Comparison of ENCODE assay signal across 8 cellular contexts in genomic region chr4:69617083-69617694, GRCh38. TPM values are rescaled to one million over a fixed set of nuclear protein-coding genes. Genes with fewer than 3 reads are reported as not detected.
DNase-seq lines count a peak whose midpoint lies in the region; ATAC-seq and TF ChIP-seq lines count a peak whose summit lies in the region.

No MANE protein-coding gene starts in this region.

- H3K27me3 ChIP-seq in neuronal stem cell (ENCODE audit: control insufficient read depth in 3 of 3, insufficient read depth in 3 of 3, low read depth in 1 of 3, low read length in 3 of 3): no peaks in the 10 kb centered on the region
- no peaks in the 10 kb centered on the region for H3K27me3 ChIP-seq in tibial artery

- no peak overlapping the region for H3K18ac ChIP-seq in neuronal stem cell (ENCODE audit: low read length)

- H3K23ac ChIP-seq in neuronal stem cell (ENCODE audit: low read depth, low read length, poor library complexity): no peak overlapping the region

- H2BK5ac ChIP-seq in neuronal stem cell (ENCODE audit: low read length): no peak overlapping the region

- TF ChIP-seq CTCF in GM12865 (IDR thresholded peaks at IDR 0.05; ENCODE audit: insufficient read depth, low read depth, low read length, missing control alignments) (peak; percentile 23), cardiac fibroblast (IDR thresholded peaks at IDR 0.05; ENCODE audit: low read depth, low read length) (peak; percentile 31), tibial artery (IDR thresholded peaks at IDR 0.05) (no peak)

- H3K4me2 ChIP-seq in neuronal stem cell (ENCODE audit: insufficient read depth, low read length, poor library complexity, severe bottlenecking): no peak overlapping the region

- no peaks in the 10 kb centered on the region for H3K4me1 ChIP-seq in neuronal stem cell (ENCODE audit: control insufficient read depth in 2 of 2, insufficient read depth in 1 of 2, low read depth in 1 of 2, low read length in 2 of 2)
- H3K4me1 ChIP-seq in tibial artery: no peaks in the 10 kb centered on the region

- no peaks in the 10 kb centered on the region for H3K79me1 ChIP-seq in neuronal stem cell (ENCODE audit: low read depth, low read length)

- no peak overlapping the region for H3K14ac ChIP-seq in neuronal stem cell (ENCODE audit: low read length)

- no peak overlapping the region for H4K91ac ChIP-seq in neuronal stem cell (ENCODE audit: low read depth, low read length, poor library complexity)

- ATAC-seq in HG02852 (IDR thresholded peaks at IDR 0.05; ENCODE audit: unreplicated experiment) (no peak), GM21423 (IDR thresholded peaks at IDR 0.05; ENCODE audit: unreplicated experiment) (no peak)

- H3K27ac ChIP-seq in neuronal stem cell (replicated peaks; ENCODE audit: low read length) (no peak overlapping the region), tibial artery (no peak overlapping the region)

- H3K36me3 ChIP-seq in neuronal stem cell (replicated peaks in 1 of 2; ENCODE audit: control insufficient read depth in 2 of 2, insufficient read depth in 2 of 2, low read length in 2 of 2): no peaks in the 10 kb centered on the region
- no peaks in the 10 kb centered on the region for H3K36me3 ChIP-seq in tibial artery

- H4K8ac ChIP-seq in neuronal stem cell (ENCODE audit: low read depth, low read length): no peak overlapping the region

- peak; percentile 40 for DNase-seq in GM12865 (ENCODE audit: low read depth)
- DNase-seq in NAMALWA (ENCODE audit: low spot score): peak; percentile 64
- DNase-seq in cardiac fibroblast (ENCODE audit: low read depth in 2 of 2): peak; percentile 40 to 54
- peak; percentile 45 for DNase-seq in neuronal stem cell (ENCODE audit: low spot score)
- DNase-seq in tibial artery: no peak
- DNase-seq in AG20443 (ENCODE audit: low spot score): no peak

- no peak overlapping the region for H2BK120ac ChIP-seq in neuronal stem cell (ENCODE audit: low read depth, low read length)

- no peak overlapping the region for H3K4ac ChIP-seq in neuronal stem cell (ENCODE audit: low read length)

- H3K9me3 ChIP-seq in neuronal stem cell (replicated peaks in 1 of 2; ENCODE audit: control insufficient read depth in 2 of 2, insufficient read depth in 1 of 2, low read depth in 1 of 2, low read length in 2 of 2): no peaks in the 10 kb centered on the region
- no peaks in the 10 kb centered on the region for H3K9me3 ChIP-seq in tibial artery

- no peak overlapping the region for H2BK12ac ChIP-seq in neuronal stem cell (ENCODE audit: low read length)

- no peak overlapping the region for H2AFZ ChIP-seq in neuronal stem cell (ENCODE audit: low read length)

- H3K4me3 ChIP-seq in GM12865 (ENCODE audit: low read depth, low read length) (no peak overlapping the region), cardiac fibroblast (replicated peaks in 1 of 2; ENCODE audit: low read depth in 2 of 2, low read length in 2 of 2) (no peak overlapping the region), neuronal stem cell (ENCODE audit: low read length in 2 of 2) (no peak overlapping the region), tibial artery (no peak overlapping the region)

- H3K9ac ChIP-seq in neuronal stem cell (ENCODE audit: low read depth, low read length, poor library complexity): no peak overlapping the region

- H2AK5ac ChIP-seq in neuronal stem cell (ENCODE audit: low read depth, low read length): no peak overlapping the region

- intact Hi-C loops in tibial artery (cut with DNase I; ENCODE audit: low total_unique reads): no loop called here

- no peak overlapping the region for H2BK15ac ChIP-seq in neuronal stem cell (ENCODE audit: low read length)

- WGBS in neuronal stem cell (ENCODE audit: extremely low coverage in 2 of 2, insufficient read length in 2 of 2, insufficient replicate concordance in 1 of 2), 2 donors: no CpG with 5 or more reads among the region's 6 CpGs

RNA-seq across cellular contexts. Expression of gene UGT2A2, which starts 22.3 kb away (rescaled TPM):
- polyA plus RNA-seq in neuronal stem cell (2013, experiment 1 of 2): not detected
- polyA plus RNA-seq in neuronal stem cell (2013, experiment 2 of 2): not detected

RNA-seq across cellular contexts. Expression of gene UGT2A1, which starts 35.9 kb away (rescaled TPM):
- not detected for polyA plus RNA-seq in neuronal stem cell (2013, experiment 1 of 2)
- polyA plus RNA-seq in neuronal stem cell (2013, experiment 2 of 2): not detected

Comparison
In these comparisons a context has a peak if more than half of its experiments do, and no peak if none do; other contexts are left out.
1. DNase-seq: peak in GM12865 (single experiment), NAMALWA (single experiment), cardiac fibroblast (2 of 2) and neuronal stem cell (single experiment); none in tibial artery (0 of 2) and AG20443 (single experiment).
2. CTCF ChIP-seq: peak in GM12865 (single experiment) and cardiac fibroblast (single experiment); none in tibial artery (0 of 2).